1 cellular context compared by ENCODE assay signal in genomic region chr5:89301572-89302025, GRCh38.
TF ChIP-seq lines count a peak whose summit lies in the region.

No MANE protein-coding gene starts in this region.

TF ChIP-seq in GM12878, 131 proteins besides CTCF, POLR2A, EP300 and RAD21 (continued from another document):
- peak; percentile 61; the same call in 1 of the 2 replicates for TF ChIP-seq RELB (IDR thresholded peaks at IDR 0.05; ENCODE audit: low read depth)
- TF ChIP-seq GATAD2B (conservative IDR thresholded peaks at IDR 0.05; ENCODE audit: low read depth): peak; percentile 30; the same call in 1 of the 2 replicates
- peak; percentile 90; the same call in 1 of the 2 replicates for TF ChIP-seq STAT3 (IDR thresholded peaks at IDR 0.05; ENCODE audit: low read depth, low read length)
- TF ChIP-seq FOS (IDR thresholded peaks at IDR 0.05; ENCODE audit: borderline replicate concordance, extremely low read depth, insufficient read length): no peak
- TF ChIP-seq ZNF217 (IDR thresholded peaks at IDR 0.05): peak; percentile 92; the same call in 1 of the 2 replicates
- TF ChIP-seq IKZF2 (IDR thresholded peaks at IDR 0.05): peak; percentile 73 to 76
- TF ChIP-seq NR2F1 (conservative IDR thresholded peaks at IDR 0.05): peak; percentile 53
- no peak for TF ChIP-seq ZBTB40 (IDR thresholded peaks at IDR 0.05; ENCODE audit: borderline replicate concordance)
- TF ChIP-seq BRCA1 (IDR thresholded peaks at IDR 0.05; ENCODE audit: low read depth, low read length): no peak
- TF ChIP-seq SIX5 (IDR thresholded peaks at IDR 0.05; ENCODE audit: low read depth, low read length, severe bottlenecking): no peak
- no peak for TF ChIP-seq CBFB (IDR thresholded peaks at IDR 0.05; ENCODE audit: low read depth)
- TF ChIP-seq TBL1XR1 (IDR thresholded peaks at IDR 0.05; ENCODE audit: low read depth, low read length): peak; percentile 87
- peak; percentile 88 for TF ChIP-seq RUNX3 (IDR thresholded peaks at IDR 0.05; ENCODE audit: low read length)
